25 cellular contexts compared by ENCODE assay signal in genomic region chr4:106454581-106454980, GRCh38.
"Had no signal": no experiment of that assay in that cellular context is flagged by ENCODE, and none has a peak within 500 bp of the region (broad histone marks: within the 10 kb centered on the region; RNA-seq: fewer than 3 reads in every experiment).

No MANE protein-coding gene starts in this region.

- H3K27me3 ChIP-seq: left lung, pancreas, sigmoid colon, spleen, suprapubic skin, tibial artery, upper lobe of right lung had no signal

- H3K27ac ChIP-seq: left lung, lower lobe of right lung, pancreas, prostate gland, sigmoid colon, spleen, suprapubic skin, thoracic aorta, tibial artery, upper lobe of right lung had no signal

- ATAC-seq: left cardiac atrium; left lung; lower lobe of right lung; naive thymus-derived CD8-positive, alpha-beta T cell; pancreas; right cardiac atrium; stimulated activated effector memory CD8-positive, alpha-beta T cell treated with anti-CD3 and anti-CD28 coated beads, Interleukin-12 subunit alpha, Interleukin-12 subunit beta, amount 100 ng/mL, for 72 hours; upper lobe of right lung had no signal

- H3K9me3 ChIP-seq: left lung, lower lobe of right lung, pancreas, prostate gland, sigmoid colon, spleen, suprapubic skin, thoracic aorta, tibial artery, upper lobe of right lung had no signal

- H3K36me3 ChIP-seq: left lung, lower lobe of right lung, pancreas, prostate gland, sigmoid colon, spleen, suprapubic skin, thoracic aorta, tibial artery, upper lobe of right lung had no signal

- DNase-seq: hippocampal formation; kidney glomerular epithelial cell; left cardiac atrium; left lung; lower lobe of right lung; mammary epithelial cell; mesenchymal stem cell; naive thymus-derived CD8-positive, alpha-beta T cell; nucleus accumbens; pancreas; posterior cingulate gyrus; retina; right cardiac atrium; sigmoid colon; small intestine; spleen; stimulated activated CD4-positive, alpha-beta T cell treated with anti-CD3 and anti-CD28 coated beads, Interleukin-4, amount 100 ng/mL, for 24 hours; stimulated activated naive CD4-positive, alpha-beta T cell; tibial artery; trophoblast cell; upper lobe of right lung had no signal

- H3K4me3 ChIP-seq: left lung, lower lobe of right lung, pancreas, prostate gland, sigmoid colon, spleen, suprapubic skin, thoracic aorta, tibial artery, upper lobe of right lung had no signal
